8 cellular contexts compared by ENCODE assay signal in genomic region chr10:109914966-109915365, GRCh38. TPM values are rescaled to one million over a fixed set of nuclear protein-coding genes. Genes with fewer than 3 reads are reported as not detected.
A peak's percentile ranks its signal among the peaks of the same experiment; 100 is the strongest.
DNase-seq lines count a peak whose midpoint lies in the region; ATAC-seq, FAIRE-seq and TF ChIP-seq lines count a peak whose summit lies in the region.

No MANE protein-coding gene starts in this region.

- no peak for TF ChIP-seq CTCF in activated B cell treated with CpG ODN at 0.5 μM for 24 hours (IDR thresholded peaks at IDR 0.05)
- TF ChIP-seq CTCF in fibroblast of the aortic adventitia (IDR thresholded peaks at IDR 0.05; ENCODE audit: insufficient read depth, low read length) = no peak

- no peak overlapping the region for H3K4me3 Mint-ChIP-seq in activated B cell treated with CpG ODN at 0.5 μM for 24 hours

- peak; percentile 32 for ATAC-seq in GM18502 (IDR thresholded peaks at IDR 0.05; ENCODE audit: poor library complexity, unreplicated experiment)
- peak; percentile 53 for ATAC-seq in activated B cell treated with CpG ODN at 0.5 μM for 24 hours (ENCODE audit: low read depth)
- no peak for ATAC-seq in HG02623 (IDR thresholded peaks at IDR 0.05; ENCODE audit: unreplicated experiment)
- ATAC-seq in HG02973 (IDR thresholded peaks at IDR 0.05; ENCODE audit: unreplicated experiment) = no peak
- no peak for ATAC-seq in HG03135 (IDR thresholded peaks at IDR 0.05; ENCODE audit: unreplicated experiment)

- CTCF ChIA-PET in activated B cell treated with CpG ODN at 0.5 μM for 24 hours (lab: Charles Lee) = no interaction called here

- DNase-seq in HTR-8/SVneo (ENCODE audit: insufficient read length, low spot score) (peak; percentile 77), activated B cell treated with CpG ODN at 0.5 μM for 24 hours (no peak), fibroblast of the aortic adventitia (ENCODE audit: low read depth) (peak; percentile 90), stromal cell of bone marrow (ENCODE audit: low read depth) (peak; percentile 62)

- H3K4me1 Mint-ChIP-seq in activated B cell treated with CpG ODN at 0.5 μM for 24 hours = peaks cover 67% of the 10 kb centered on the region

- peaks cover 2% of the 10 kb centered on the region for H3K9me3 Mint-ChIP-seq in activated B cell treated with CpG ODN at 0.5 μM for 24 hours

- intact Hi-C loops in activated B cell treated with CpG ODN at 0.5 μM for 24 hours (cut with micrococcal nuclease) = loop anchor here (2.0 to 10.0 kb wide), 2 partner anchors 92 to 950 kb away; partner anchors contain the start of gene ADD3

- H3K27ac Mint-ChIP-seq in activated B cell treated with CpG ODN at 0.5 μM for 24 hours = peak overlapping the region; percentile 54

- H3K4me3 ChIP-seq in fibroblast of the aortic adventitia (ENCODE audit: low read depth, low read length) = no peak overlapping the region

- POLR2A ChIA-PET in activated B cell treated with CpG ODN at 0.5 μM for 24 hours (lab: Charles Lee) = interaction anchor here (1.2 kb wide), 1 partner anchor 93 kb away, joined by 3 read pairs; the partner anchor contains the start of gene ADD3

- H3K36me3 Mint-ChIP-seq in activated B cell treated with CpG ODN at 0.5 μM for 24 hours (ENCODE audit: low read depth) = peaks cover 19% of the 10 kb centered on the region

- FAIRE-seq in HTR-8/SVneo (lab: Jason Lieb, UNC) = no peak

- no peaks in the 10 kb centered on the region for H3K27me3 Mint-ChIP-seq in activated B cell treated with CpG ODN at 0.5 μM for 24 hours

RNA-seq across cellular contexts. Expression of gene XPNPEP1, which starts 8.3 kb away (rescaled TPM):
- total RNA-seq in activated B cell treated with CpG ODN at 0.5 μM for 24 hours (53.5 and 70.6 TPM in 2 replicates), fibroblast of the aortic adventitia (ENCODE audit: low replicate concordance) (103 and 253 TPM in 2 replicates)

Comparison
In these comparisons a context has a peak if more than half of its experiments do, and no peak if none do; other contexts are left out.
1. ATAC-seq: peak in GM18502 (single experiment) and activated B cell treated with CpG ODN at 0.5 μM for 24 hours (single experiment); none in HG02623 (single experiment), HG02973 (single experiment) and HG03135 (single experiment).